8 cellular contexts compared by ENCODE assay signal in genomic region chr19:48492925-48493717, GRCh38. TPM values are rescaled to one million over a fixed set of nuclear protein-coding genes. Genes with fewer than 3 reads are reported as not detected.
DNase-seq lines count a peak whose midpoint lies in the region; ATAC-seq, FAIRE-seq and TF ChIP-seq lines count a peak whose summit lies in the region.

No MANE protein-coding gene starts in this region.

- H3K36me3 Mint-ChIP-seq in brain = peaks cover 21% of the 10 kb centered on the region

- peak overlapping the region; percentile 59 for H3K4me3 ChIP-seq in iPS-15b (ENCODE audit: low read depth, low read length)
- peak overlapping the region; percentile 78 for H3K4me3 ChIP-seq in skeletal muscle satellite cell (ENCODE audit: low read length)

- peak overlapping the region in 4 of 5 experiments; percentile 38 to 67 (median 52) for H3K27ac Mint-ChIP-seq in brain

- TF ChIP-seq CTCF in brain (conservative IDR thresholded peaks at IDR 0.05) = no peak

- peaks cover 0 to 2% (median 0%) of the 10 kb centered on the region in 5 experiments for H3K9me3 Mint-ChIP-seq in brain

- peaks cover 47% of the 10 kb centered on the region for H3K4me1 Mint-ChIP-seq in brain

- TF ChIP-seq POLR2A in GM12891 (IDR thresholded peaks at IDR 0.05; ENCODE audit: low read depth, low read length) = no peak

- no peaks in the 10 kb centered on the region for H3K27me3 ChIP-seq in iPS-15b (ENCODE audit: control insufficient read depth, insufficient read depth, low read length)
- peaks cover 35% of the 10 kb centered on the region for H3K27me3 ChIP-seq in skeletal muscle satellite cell (ENCODE audit: control insufficient read depth, insufficient read depth, low read length)

- peak overlapping the region; percentile 51 to 74 (median 71) for H3K4me3 Mint-ChIP-seq in brain

- H3K36me3 ChIP-seq in iPS-15b (ENCODE audit: control insufficient read depth, insufficient read depth, low read length) (no peaks in the 10 kb centered on the region), skeletal muscle satellite cell (ENCODE audit: insufficient read depth, low read length) (no peaks in the 10 kb centered on the region)

- H3K27me3 Mint-ChIP-seq in brain = peaks cover 29% of the 10 kb centered on the region

- peak; percentile 84 for DNase-seq in GM12891 (ENCODE audit: insufficient read length, low spot score)
- DNase-seq in NCI-H1694 treated with DMSO at 0.1 percent for 48 hours (lab: John Stamatoyannopoulos, UW) = peak; percentile 74
- peak; percentile 99 for DNase-seq in UCSD-AML1 (lab: John Stamatoyannopoulos, UW; ENCODE audit: unreplicated experiment)
- DNase-seq in cortex of kidney (lab: John Stamatoyannopoulos, UW) = no peak

- peaks cover 6% of the 10 kb centered on the region for H3K4me1 ChIP-seq in iPS-15b (ENCODE audit: control insufficient read depth, insufficient read depth, low read length)
- H3K4me1 ChIP-seq in skeletal muscle satellite cell (ENCODE audit: control insufficient read depth, insufficient read depth, low read length) = peaks cover 8% of the 10 kb centered on the region

- no peak overlapping the region for H3K9ac ChIP-seq in iPS-15b (ENCODE audit: low read depth, low read length)
- peak overlapping the region; percentile 77 for H3K9ac ChIP-seq in skeletal muscle satellite cell (ENCODE audit: low read depth, low read length)

- peak; percentile 63 for ATAC-seq in HG02759 (IDR thresholded peaks at IDR 0.05; ENCODE audit: unreplicated experiment)

- peak; percentile 62 for FAIRE-seq in GM12891 (lab: Jason Lieb, UNC)

- H3K9me3 ChIP-seq in iPS-15b (ENCODE audit: control insufficient read depth, insufficient read depth, low read length) (no peaks in the 10 kb centered on the region), skeletal muscle satellite cell (replicated peaks; ENCODE audit: low read length) (no peaks in the 10 kb centered on the region)

- peak overlapping the region; percentile 94 for H3K4me2 ChIP-seq in skeletal muscle satellite cell (ENCODE audit: low read length)

TF ChIP-seq in GM12891, 5 proteins besides CTCF, POLR2A, EP300 and RAD21:
- TF ChIP-seq POLR2AphosphoS5 (IDR thresholded peaks at IDR 0.05; ENCODE audit: low read depth, low read length) (no peak), SPI1 (IDR thresholded peaks at IDR 0.05; ENCODE audit: low read depth, low read length) (no peak), TAF1 (IDR thresholded peaks at IDR 0.05; ENCODE audit: low read depth, low read length) (no peak), POU2F2 (IDR thresholded peaks at IDR 0.05; ENCODE audit: low read depth, low read length) (no peak), PAX5 (IDR thresholded peaks at IDR 0.05; ENCODE audit: insufficient read depth, low read length, severe bottlenecking) (no peak)

RNA-seq across cellular contexts. Expression of gene LMTK3, which starts 18.5 kb away (rescaled TPM):
- polyA plus RNA-seq in GM12891 (2012; ENCODE audit: low read depth, missing spikeins) = 0.12 TPM
- 27.6 TPM for polyA plus RNA-seq in brain (ENCODE audit: insufficient read depth, low read depth, low replicate concordance)
- total RNA-seq in skeletal muscle satellite cell (2012; rRNA removed) = 0.22 and 0.51 TPM in 2 replicates

RNA-seq across cellular contexts. Expression of gene CYTH2, which starts 24.0 kb away (rescaled TPM):
- 21.6 TPM for polyA plus RNA-seq in GM12891 (2012; ENCODE audit: low read depth, missing spikeins)
- 108 TPM for polyA plus RNA-seq in brain (ENCODE audit: insufficient read depth, low read depth, low replicate concordance)
- 21.5 and 23.8 TPM in 2 replicates for total RNA-seq in skeletal muscle satellite cell (2012; rRNA removed)

RNA-seq across cellular contexts. Expression of gene KCNJ14, which starts 37.7 kb away (rescaled TPM):
- polyA plus RNA-seq in GM12891 (2012; ENCODE audit: low read depth, missing spikeins) = 0.41 TPM
- polyA plus RNA-seq in brain (ENCODE audit: insufficient read depth, low read depth, low replicate concordance) = 0.80 TPM
- 0.44 and 0.76 TPM in 2 replicates for total RNA-seq in skeletal muscle satellite cell (2012; rRNA removed)

RNA-seq across cellular contexts. Expression of gene GRWD1, which starts 47.3 kb away (rescaled TPM):
- 20.6 TPM for polyA plus RNA-seq in GM12891 (2012; ENCODE audit: low read depth, missing spikeins)
- 20.4 TPM for polyA plus RNA-seq in brain (ENCODE audit: insufficient read depth, low read depth, low replicate concordance)
- total RNA-seq in skeletal muscle satellite cell (2012; rRNA removed) = 50.0 and 55.8 TPM in 2 replicates

RNA-seq across cellular contexts. Expression of gene SULT2B1, which starts 58.9 kb away (rescaled TPM):
- 0.22 TPM for polyA plus RNA-seq in GM12891 (2012; ENCODE audit: low read depth, missing spikeins)
- polyA plus RNA-seq in brain (ENCODE audit: insufficient read depth, low read depth, low replicate concordance) = 3.5 TPM
- not detected in 2 replicates for total RNA-seq in skeletal muscle satellite cell (2012; rRNA removed)
